ENCODE assay signal across 8 cellular contexts in genomic region chr2:9753276-9753600, GRCh38.
DNase-seq lines count a peak whose midpoint lies in the region; ATAC-seq and TF ChIP-seq lines count a peak whose summit lies in the region.

No MANE protein-coding gene starts in this region.

- no peak overlapping the region for H3K4me3 Mint-ChIP-seq in GM23338

- peaks cover 9% of the 10 kb centered on the region for H3K4me1 ChIP-seq in GM23338 (ENCODE audit: insufficient read depth)

- H3K36me3 Mint-ChIP-seq in GM23338 (ENCODE audit: low read depth), result no peaks in the 10 kb centered on the region

- POLR2A ChIA-PET in GM10248 (lab: Yijun Ruan, JAX), result interaction anchor here (1.8 kb wide), 1 partner anchor 123 kb away, joined by 5 read pairs; the partner anchor contains the start of gene YWHAQ

- H3K27ac ChIP-seq in GM23338 (ENCODE audit: low read depth), result no peak overlapping the region

- CTCF ChIA-PET in GM10248 (lab: Yijun Ruan, JAX), result interaction anchor here (1.1 to 7.1 kb wide), 3 partner anchors 16 to 86 kb away, joined by 3 to 49 read pairs (median 4); no protein-coding TSS in a partner anchor

- no peak for TF ChIP-seq CTCF in GM10248 (IDR thresholded peaks at IDR 0.05; ENCODE audit: control extremely low read depth, extremely low read depth, low read depth, missing control alignments)
- TF ChIP-seq CTCF in GM23338 (conservative IDR thresholded peaks at IDR 0.05; ENCODE audit: low read depth in 2 of 2), result no peak
- no peak for TF ChIP-seq CTCF in retinal pigment epithelial cell (conservative IDR thresholded peaks at IDR 0.05; ENCODE audit: low read depth, low read length)

- H3K9me2 ChIP-seq in GM23338 (ENCODE audit: insufficient read depth), result no peaks in the 10 kb centered on the region

- peak overlapping the region; percentile 90 for H2AFZ ChIP-seq in GM23338

- H3K9me3 Mint-ChIP-seq in GM23338, result no peaks in the 10 kb centered on the region

- no peak overlapping the region; the same call in 1 of the 2 replicates for H3K27ac Mint-ChIP-seq in GM23338

- DNase-seq in GM10248 (ENCODE audit: extremely low spot score) (peak; percentile 79), GM23338 (ENCODE audit: low spot score) (no peak), MV-4-11 (lab: John Stamatoyannopoulos, UW) (peak; percentile 90), activated T-helper 1 cell treated with Interleukin-2 at 50 U/mL for 16 hours (ENCODE audit: low read depth) (peak; percentile 25), foreskin melanocyte (peak; percentile 86), retinal pigment epithelial cell (ENCODE audit: low read depth) (peak; percentile 68), DMS79 (lab: John Stamatoyannopoulos, UW) (no peak)

- H3K79me2 ChIP-seq in GM23338 (replicated peaks; ENCODE audit: insufficient read depth), result no peaks in the 10 kb centered on the region

- no peak; the same call in 1 of the 3 replicates for ATAC-seq in GM23338
- ATAC-seq in HG02970 (IDR thresholded peaks at IDR 0.05; ENCODE audit: low FRiP score, unreplicated experiment), result no peak

- no peak overlapping the region for H3K4me3 ChIP-seq in GM23338
- no peak overlapping the region for H3K4me3 ChIP-seq in retinal pigment epithelial cell (ENCODE audit: low read length)

- no peaks in the 10 kb centered on the region for H4K20me1 ChIP-seq in GM23338 (replicated peaks; ENCODE audit: insufficient read depth)

- H3F3A ChIP-seq in GM23338 (replicated peaks; ENCODE audit: low read depth), result no peaks in the 10 kb centered on the region

- no peaks in the 10 kb centered on the region for H3K27me3 ChIP-seq in GM23338 (ENCODE audit: insufficient read depth)

- peaks cover 42% of the 10 kb centered on the region for H3K4me1 Mint-ChIP-seq in GM23338

- H3K27me3 Mint-ChIP-seq in GM23338 (ENCODE audit: insufficient read depth, low read depth, poor library complexity), result peaks cover 19% of the 10 kb centered on the region

- 0 out of 2 replicates have a peak overlapping the region, but pooled peaks have one; percentile 20 for H3K4me2 ChIP-seq in GM23338

- H3K36me3 ChIP-seq in GM23338 (ENCODE audit: insufficient read depth), result no peaks in the 10 kb centered on the region

TF ChIP-seq in GM23338, 12 proteins besides CTCF, POLR2A, EP300 and RAD21:
- TF ChIP-seq ZNF462 (CRISPR knock-in tag; IDR thresholded peaks at IDR 0.05), result no peak
- no peak for TF ChIP-seq EZH2 (IDR thresholded peaks at IDR 0.05; ENCODE audit: low read depth, unreplicated experiment)
- no peak for TF ChIP-seq REST (IDR thresholded peaks at IDR 0.05; ENCODE audit: unreplicated experiment)
- TF ChIP-seq EZH2phosphoT487 (IDR thresholded peaks at IDR 0.05; ENCODE audit: unreplicated experiment), result no peak
- TF ChIP-seq ZNF114 (CRISPR knock-in tag; IDR thresholded peaks at IDR 0.05), result no peak
- TF ChIP-seq ZNF331 (CRISPR knock-in tag; IDR thresholded peaks at IDR 0.05; ENCODE audit: low read depth), result no peak
- TF ChIP-seq STAT1 (IDR thresholded peaks at IDR 0.05; ENCODE audit: unreplicated experiment), result no peak
- no peak for TF ChIP-seq POLR2AphosphoS5 (IDR thresholded peaks at IDR 0.05; ENCODE audit: low read depth)

Comparison
In these comparisons a context has a peak if more than half of its experiments do, and no peak if none do; other contexts are left out.
1. DNase-seq: peak in GM10248 (single experiment), MV-4-11 (single experiment), activated T-helper 1 cell treated with Interleukin-2 at 50 U/mL for 16 hours (single experiment), foreskin melanocyte (single experiment) and retinal pigment epithelial cell (single experiment); none in GM23338 (single experiment) and DMS79 (single experiment).